Comparison of ENCODE assay signal across 19 cellular contexts in genomic region chr2:9690716-9691498, GRCh38.
DNase-seq lines count a peak whose midpoint lies in the region; ATAC-seq, FAIRE-seq and TF ChIP-seq lines count a peak whose summit lies in the region.
"Had no signal": no experiment of that assay in that cellular context is flagged by ENCODE, and none has a peak within 500 bp of the region (broad histone marks: within the 10 kb centered on the region; RNA-seq: fewer than 3 reads in every experiment).

No MANE protein-coding gene starts in this region.

- 88% methylated on average over 11 of the region's 11 CpGs; no CpG with 5 or more reads in 1 of the 2 experiments for WGBS in H1 (ENCODE audit: extremely low coverage in 1 of 2, insufficient coverage in 1 of 2, insufficient read length in 1 of 2, insufficient replicate concordance in 2 of 2, low coverage in 1 of 2, low lambda C conversion rate in 2 of 2, missing lambda C conversion rate in 1 of 2), 2 experiments
- 94% methylated on average over 11 of the region's 11 CpGs for WGBS in sigmoid colon, 2 donors

- TF ChIP-seq POLR2A in H1 (IDR thresholded peaks at IDR 0.05; ENCODE audit: control extremely low read depth in 1 of 2, low read depth in 2 of 2, low read length in 2 of 2) = no peak
- no peak for TF ChIP-seq POLR2A in sigmoid colon (IDR thresholded peaks at IDR 0.05)

- no peaks in the 10 kb centered on the region for H3K36me3 ChIP-seq in Panc1 (ENCODE audit: control insufficient read depth, insufficient read depth, low read length)
- no peaks in the 10 kb centered on the region for H3K36me3 ChIP-seq in H1 (ENCODE audit: control insufficient read depth in 2 of 4, insufficient read depth in 4 of 4, low read length in 3 of 4)
- H3K36me3 ChIP-seq in sigmoid colon = no peaks in the 10 kb centered on the region
- H3K36me3 ChIP-seq in ascending aorta = no peaks in the 10 kb centered on the region
- H3K36me3 ChIP-seq: ovary, upper lobe of left lung had no signal

- H3K4ac ChIP-seq in H1 (replicated peaks; ENCODE audit: insufficient read length, low read depth, low read length) = no peak overlapping the region

- no peaks in the 10 kb centered on the region for H3K36me3 Mint-ChIP-seq in activated T-cell treated with anti-CD3 and anti-CD28 coated beads, Interleukin-2, amount 50 U/mL, for 24 hours (ENCODE audit: low read depth)
- H3K36me3 Mint-ChIP-seq: memory B cell had no signal

- H2AK5ac ChIP-seq in H1 (ENCODE audit: low read depth, low read length) = no peak overlapping the region

- H3K9me3 Mint-ChIP-seq in activated T-cell treated with anti-CD3 and anti-CD28 coated beads, Interleukin-2, amount 50 U/mL, for 24 hours = no peaks in the 10 kb centered on the region
- H3K9me3 Mint-ChIP-seq: memory B cell had no signal

- no peak overlapping the region for H3K18ac ChIP-seq in H1 (ENCODE audit: extremely low read depth, low read length)

- no peak overlapping the region for H2BK15ac ChIP-seq in H1 (ENCODE audit: low read length)

- intact Hi-C loops in Panc1 (cut with micrococcal nuclease; ENCODE audit: unreplicated experiment) = no loop called here
- intact Hi-C loops in sigmoid colon (cut with DNase I) = no loop called here
- intact Hi-C loops in ascending aorta (cut with DNase I) = loop anchor here (5.0 to 10.0 kb wide), 2 partner anchors 136 to 351 kb away; partner anchors contain the start of genes ADAM17 and KLF11

- no peak overlapping the region for H3K4me2 ChIP-seq in H1 (ENCODE audit: insufficient read depth in 1 of 2, low read depth in 2 of 2, low read length in 2 of 2)

- no peak overlapping the region for H4K5ac ChIP-seq in H1 (ENCODE audit: insufficient read length, low read depth, low read length)

- H3K9me3 ChIP-seq in Panc1 (ENCODE audit: control insufficient read depth, insufficient read depth, low read depth, low read length) (no peaks in the 10 kb centered on the region), H1 (ENCODE audit: insufficient read depth in 2 of 2, low read depth in 1 of 2, low read length in 1 of 2) (no peaks in the 10 kb centered on the region), sigmoid colon (no peaks in the 10 kb centered on the region), ascending aorta (no peaks in the 10 kb centered on the region)
- H3K9me3 ChIP-seq: ovary, upper lobe of left lung had no signal

- in situ Hi-C loops in Panc1 (cut with HindIII; ENCODE audit: low pct_unique_long_range_greater_than_20kb, low sequenced_read_pairs) = no loop called here

- no peak overlapping the region for H3K56ac ChIP-seq in H1 (replicated peaks; ENCODE audit: insufficient read length, low read depth, low read length)

- no peak overlapping the region for H2BK5ac ChIP-seq in H1 (ENCODE audit: low read depth, low read length)

- no peaks in the 10 kb centered on the region for H3K79me1 ChIP-seq in H1 (ENCODE audit: low read depth, low read length)

- ATAC-seq in Panc1 (peak; percentile 59), HG03354 (IDR thresholded peaks at IDR 0.05; ENCODE audit: poor library complexity, severe bottlenecking, unreplicated experiment) (no peak)
- ATAC-seq: activated CD8-positive, alpha-beta T cell treated with anti-CD3 and anti-CD28 coated beads, Interleukin-2, amount 10 ng/mL, durations not matched to agents 7 days and 5 days had no signal

- FAIRE-seq in H1 (lab: Jason Lieb, UNC) = no peak
- FAIRE-seq: colon, GM18507 had no signal

- no peak overlapping the region for H3K4me3 Mint-ChIP-seq in activated T-cell treated with anti-CD3 and anti-CD28 coated beads, Interleukin-2, amount 50 U/mL, for 24 hours
- H3K4me3 Mint-ChIP-seq: activated CD8-positive, alpha-beta T cell treated with anti-CD3 and anti-CD28 coated beads, Interleukin-2, amount 10 ng/mL, durations not matched to agents 7 days and 5 days; memory B cell had no signal

- H2BK12ac ChIP-seq in H1 (ENCODE audit: low read depth, low read length) = 0 out of 2 replicates have a peak overlapping the region, but pooled peaks have one; percentile 52

- TF ChIP-seq EP300 in H1 (IDR thresholded peaks at IDR 0.05; ENCODE audit: borderline replicate concordance in 1 of 2, low read depth in 2 of 2, low read length in 2 of 2) = no peak
- no peak for TF ChIP-seq EP300 in sigmoid colon (IDR thresholded peaks at IDR 0.05)

- H3K23ac ChIP-seq in H1 (ENCODE audit: insufficient read length) = no peak overlapping the region

- BruUV-seq in Panc1 (replicated peaks; lab: Mats Ljungman, UMichigan) = no TSS peak

- H3K27me3 Mint-ChIP-seq in activated T-cell treated with anti-CD3 and anti-CD28 coated beads, Interleukin-2, amount 50 U/mL, for 24 hours = no peaks in the 10 kb centered on the region
- H3K27me3 Mint-ChIP-seq: memory B cell had no signal

- POLR2A ChIA-PET in Panc1 (lab: Charles Lee) = no interaction called here
- POLR2A ChIA-PET in H1 (lab: Charles Lee; ENCODE audit: partially characterized antibody) = interaction anchor here (1.9 kb wide), 1 partner anchor 61 kb away, joined by 8 read pairs; the partner anchor contains the start of gene YWHAQ

- no peaks in the 10 kb centered on the region for H3K23me2 ChIP-seq in H1 (ENCODE audit: low read depth, low read length)

- peaks cover 6% of the 10 kb centered on the region for H3K4me1 ChIP-seq in Panc1 (ENCODE audit: control insufficient read depth, insufficient read depth, low read length)
- H3K4me1 ChIP-seq in H1 (replicated peaks in 1 of 4; ENCODE audit: control insufficient read depth in 3 of 4, insufficient read depth in 4 of 4, low read length in 3 of 4) = peaks cover 0 to 12% (median 2%) of the 10 kb centered on the region in 4 experiments; a peak in 5 of 7 replicates
- H3K4me1 ChIP-seq in sigmoid colon = peaks cover 0 to 16% (median 14%) of the 10 kb centered on the region in 4 donors
- peaks cover 4 to 14% of the 10 kb centered on the region in 2 donors for H3K4me1 ChIP-seq in ascending aorta

- H4K8ac ChIP-seq in H1 (ENCODE audit: extremely low read depth, insufficient read depth, low read length) = no peak overlapping the region

- TF ChIP-seq CTCF in Panc1 (IDR thresholded peaks at IDR 0.05) = no peak
- TF ChIP-seq CTCF in H1 (IDR thresholded peaks at IDR 0.05; ENCODE audit: control extremely low read depth in 1 of 3, insufficient read depth in 1 of 3, low read depth in 1 of 3, low read length in 3 of 3) = peak in 2 of 3 experiments; percentile 21 to 27; a peak in 2 of 4 replicates
- no peak for TF ChIP-seq CTCF in sigmoid colon (IDR thresholded peaks at IDR 0.05)
- TF ChIP-seq CTCF in coronary artery (IDR thresholded peaks at IDR 0.05) = no peak
- no peak for TF ChIP-seq CTCF in ascending aorta (IDR thresholded peaks at IDR 0.05)

- peak overlapping the region; percentile 26 for H3K27ac Mint-ChIP-seq in activated T-cell treated with anti-CD3 and anti-CD28 coated beads, Interleukin-2, amount 50 U/mL, for 24 hours
- H3K27ac Mint-ChIP-seq: activated CD8-positive, alpha-beta T cell treated with anti-CD3 and anti-CD28 coated beads, Interleukin-2, amount 10 ng/mL, durations not matched to agents 7 days and 5 days; memory B cell had no signal

- no peaks in the 10 kb centered on the region for H3K79me2 ChIP-seq in H1 (ENCODE audit: control insufficient read depth in 1 of 2, insufficient read depth in 2 of 2, low read length in 2 of 2)

- H3K14ac ChIP-seq in H1 (ENCODE audit: insufficient read length) = no peak overlapping the region

- H2BK20ac ChIP-seq in H1 (ENCODE audit: low read length) = no peak overlapping the region; the same call in 1 of the 2 replicates

- CTCF ChIA-PET in Panc1 (lab: Charles Lee) (no interaction called here), H1 (lab: Charles Lee; ENCODE audit: partially characterized antibody) (interaction anchor here (0.5 to 1.6 kb wide), 10 partner anchors 12 to 114 kb away, joined by 3 to 8 read pairs (median 3); no protein-coding TSS in a partner anchor)

- no peak overlapping the region for H3K9ac ChIP-seq in H1 (replicated peaks in 1 of 4; ENCODE audit: extremely low read depth in 1 of 4, low read depth in 3 of 4, low read length in 3 of 4)

- no peak overlapping the region for H2BK120ac ChIP-seq in H1 (replicated peaks; ENCODE audit: low read depth, low read length)

- no peaks in the 10 kb centered on the region for H3K27me3 ChIP-seq in Panc1 (ENCODE audit: control insufficient read depth, insufficient read depth, low read length)
- H3K27me3 ChIP-seq in H1 (replicated peaks in 1 of 4; ENCODE audit: control insufficient read depth in 3 of 4, extremely low read depth in 1 of 4, insufficient read depth in 3 of 4, low read length in 3 of 4) = no peaks in the 10 kb centered on the region
- H3K27me3 ChIP-seq in sigmoid colon = no peaks in the 10 kb centered on the region
- no peaks in the 10 kb centered on the region for H3K27me3 ChIP-seq in ascending aorta
- H3K27me3 ChIP-seq: ovary, upper lobe of left lung had no signal

- H3K4me1 Mint-ChIP-seq in activated T-cell treated with anti-CD3 and anti-CD28 coated beads, Interleukin-2, amount 50 U/mL, for 24 hours (ENCODE audit: low read depth) = peaks cover 17% of the 10 kb centered on the region

- H3K4me3 ChIP-seq in Panc1 (ENCODE audit: low read depth in 2 of 2, low read length in 2 of 2) = no peak overlapping the region
- H3K4me3 ChIP-seq in H1 (ENCODE audit: extremely low read depth in 1 of 4, insufficient read depth in 2 of 4, low read depth in 3 of 4, low read length in 4 of 4) = no peak overlapping the region
- H3K4me3 ChIP-seq in sigmoid colon = no peak overlapping the region
- no peak overlapping the region for H3K4me3 ChIP-seq in coronary artery
- H3K4me3 ChIP-seq in ascending aorta = no peak overlapping the region
- H3K4me3 ChIP-seq: ovary, upper lobe of left lung had no signal

- DNase-seq in activated T-cell treated with anti-CD3 and anti-CD28 coated beads, Interleukin-2, amount 50 U/mL, for 24 hours = no peak
- no peak for DNase-seq in activated T-cell treated with anti-CD3 and anti-CD28 coated beads, Interleukin-2, amount 50 U/mL, for 48 hours
- no peak for DNase-seq in Panc1 (ENCODE audit: low read depth, low spot score)
- no peak for DNase-seq in H1 (ENCODE audit: low read depth in 1 of 2, low spot score in 2 of 2)
- peak; percentile 28 for DNase-seq in sigmoid colon
- DNase-seq in coronary artery (ENCODE audit: low spot score) = no peak
- no peak for DNase-seq in ascending aorta (ENCODE audit: low spot score in 2 of 2)
- DNase-seq: activated CD8-positive, alpha-beta T cell treated with anti-CD3 and anti-CD28 coated beads, Interleukin-2, amount 10 ng/mL, durations not matched to agents 7 days and 5 days; Karpas-422; NCI-H1436 treated with DMSO at 0.1 percent for 48 hours; NCI-H446 treated with DMSO at 0.1 percent for 48 hours; OCI-M1; ovary; stimulated activated naive CD4-positive, alpha-beta T cell; upper lobe of left lung had no signal

- peak overlapping the region; percentile 64 for H4K91ac ChIP-seq in H1 (replicated peaks; ENCODE audit: insufficient read length, low read length)

- H3K27ac ChIP-seq in Panc1 (ENCODE audit: low read length) (no peak overlapping the region), H1 (ENCODE audit: low read depth, low read length) (no peak overlapping the region), sigmoid colon (no peak overlapping the region), coronary artery (no peak overlapping the region), ascending aorta (no peak overlapping the region)
- H3K27ac ChIP-seq: ovary, upper lobe of left lung had no signal

- no peak overlapping the region for H2AFZ ChIP-seq in H1 (ENCODE audit: low read length)

- TF ChIP-seq RAD21 in H1 (IDR thresholded peaks at IDR 0.05 in 1 of 2, conservative IDR thresholded peaks at IDR 0.05 in 1 of 2; ENCODE audit: low read depth in 2 of 2, low read length in 2 of 2) = peak; percentile 33 to 46; a peak in 3 of 4 replicates

- H4K20me1 ChIP-seq in H1 (replicated peaks in 1 of 2; ENCODE audit: control insufficient read depth in 1 of 2, insufficient read depth in 2 of 2, low read length in 2 of 2) = no peaks in the 10 kb centered on the region

Comparison
In these comparisons a context has a peak if more than half of its experiments do, and no peak if none do; other contexts are left out.
1. CTCF ChIP-seq: peak in H1 (2 of 3); none in Panc1 (single experiment), sigmoid colon (0 of 4), coronary artery (single experiment) and ascending aorta (0 of 3).